In genomic region chr17:42181851-42182207, GRCh38 we compare ENCODE assay signal across 10 cellular contexts. TPM values are rescaled to one million over a fixed set of nuclear protein-coding genes. Genes with fewer than 3 reads are reported as not detected.
DNase-seq lines count a peak whose midpoint lies in the region; ATAC-seq, FAIRE-seq and TF ChIP-seq lines count a peak whose summit lies in the region.
"Had no signal": no experiment of that assay in that cellular context is flagged by ENCODE, and none has a peak within 500 bp of the region (broad histone marks: within the 10 kb centered on the region; RNA-seq: fewer than 3 reads in every experiment).

No MANE protein-coding gene starts in this region.

- H3K14ac ChIP-seq in H1 (ENCODE audit: insufficient read length) (no peak overlapping the region), neuronal stem cell (ENCODE audit: low read length) (no peak overlapping the region)

- intact Hi-C loops in Caco-2 (cut with micrococcal nuclease; ENCODE audit: unreplicated experiment), result loop anchor here (1.0 to 5.0 kb wide), 2 partner anchors 27 to 60 kb away; partner anchors contain the start of genes HSPB9 and KAT2A

- H3K23me2 ChIP-seq in H1 (ENCODE audit: low read depth, low read length), result peaks cover 13% of the 10 kb centered on the region; the same call in 1 of the 2 replicates

- no peak overlapping the region for H3K56ac ChIP-seq in H1 (replicated peaks; ENCODE audit: insufficient read length, low read depth, low read length)

- H3K4ac ChIP-seq in H1 (replicated peaks; ENCODE audit: insufficient read length, low read depth, low read length) (no peak overlapping the region), neuronal stem cell (ENCODE audit: low read length) (no peak overlapping the region)

- peak overlapping the region; percentile 62 for H3K4me3 Mint-ChIP-seq in Caco-2 (ENCODE audit: unreplicated experiment)

- FAIRE-seq in H1 (lab: Jason Lieb, UNC), result no peak
- FAIRE-seq: kidney had no signal

- no peak overlapping the region for H3K18ac ChIP-seq in H1 (ENCODE audit: extremely low read depth, low read length)
- H3K18ac ChIP-seq in neuronal stem cell (ENCODE audit: low read length), result no peak overlapping the region

- H3K4me1 Mint-ChIP-seq in Caco-2 (ENCODE audit: low read depth, unreplicated experiment), result peaks cover 20% of the 10 kb centered on the region

- H4K5ac ChIP-seq in H1 (ENCODE audit: insufficient read length, low read depth, low read length), result no peak overlapping the region

- H2BK15ac ChIP-seq in H1 (ENCODE audit: low read length) (0 out of 2 replicates have a peak overlapping the region, but pooled peaks have one; percentile 92), neuronal stem cell (ENCODE audit: low read length) (no peak overlapping the region)

- BruUV-seq in Caco-2 (replicated peaks; lab: Mats Ljungman, UMichigan), result no TSS peak

- no peak overlapping the region for H3K9ac ChIP-seq in OCI-LY3 (ENCODE audit: low read length)
- no peak overlapping the region for H3K9ac ChIP-seq in H1 (replicated peaks in 1 of 4; ENCODE audit: extremely low read depth in 1 of 4, low read depth in 3 of 4, low read length in 3 of 4)
- H3K9ac ChIP-seq in neuronal stem cell (ENCODE audit: low read depth, low read length, poor library complexity), result no peak overlapping the region

- TF ChIP-seq RAD21 in H1 (IDR thresholded peaks at IDR 0.05 in 1 of 2, conservative IDR thresholded peaks at IDR 0.05 in 1 of 2; ENCODE audit: low read depth in 2 of 2, low read length in 2 of 2), result no peak

- H3K36me3 ChIP-seq in Caco-2 (ENCODE audit: control insufficient read depth, insufficient read depth, low read length) (no peaks in the 10 kb centered on the region), OCI-LY3 (replicated peaks; ENCODE audit: low read depth, low read length) (no peaks in the 10 kb centered on the region), H1 (ENCODE audit: control insufficient read depth in 2 of 4, insufficient read depth in 4 of 4, low read length in 3 of 4) (no peaks in the 10 kb centered on the region), neuronal stem cell (replicated peaks in 1 of 2; ENCODE audit: control insufficient read depth in 2 of 2, insufficient read depth in 2 of 2, low read length in 2 of 2) (no peaks in the 10 kb centered on the region)

- H3K27ac ChIP-seq in OCI-LY3 (ENCODE audit: low read length), result no peak overlapping the region
- H3K27ac ChIP-seq in H1 (ENCODE audit: low read depth, low read length), result no peak overlapping the region
- H3K27ac ChIP-seq in neuronal stem cell (replicated peaks; ENCODE audit: low read length), result no peak overlapping the region

- no peak for TF ChIP-seq POLR2A in H1 (IDR thresholded peaks at IDR 0.05; ENCODE audit: control extremely low read depth in 1 of 2, low read depth in 2 of 2, low read length in 2 of 2)

- H3K27me3 Mint-ChIP-seq in Caco-2 (ENCODE audit: insufficient read depth, unreplicated experiment), result peaks cover 10% of the 10 kb centered on the region

- no peak overlapping the region for H2BK20ac ChIP-seq in H1 (ENCODE audit: low read length)

- H3K9me3 Mint-ChIP-seq in Caco-2 (ENCODE audit: unreplicated experiment), result no peaks in the 10 kb centered on the region

- no peaks in the 10 kb centered on the region for H3K79me1 ChIP-seq in H1 (ENCODE audit: low read depth, low read length)
- no peaks in the 10 kb centered on the region for H3K79me1 ChIP-seq in neuronal stem cell (ENCODE audit: low read depth, low read length)

- TF ChIP-seq CTCF in Caco-2 (IDR thresholded peaks at IDR 0.05; ENCODE audit: insufficient read depth in 1 of 2, low read depth in 1 of 2, low read length in 1 of 2, severe bottlenecking in 1 of 2, unreplicated experiment in 1 of 2) (no peak), OCI-LY3 (IDR thresholded peaks at IDR 0.05; ENCODE audit: low read depth, low read length) (no peak), H1 (IDR thresholded peaks at IDR 0.05; ENCODE audit: control extremely low read depth in 1 of 3, insufficient read depth in 1 of 3, low read depth in 1 of 3, low read length in 3 of 3) (no peak)

- H3K4me2 ChIP-seq in OCI-LY3 (ENCODE audit: low read length), result 0 out of 2 replicates have a peak overlapping the region, but pooled peaks have one; percentile 34
- H3K4me2 ChIP-seq in H1 (ENCODE audit: insufficient read depth in 1 of 2, low read depth in 2 of 2, low read length in 2 of 2), result peak overlapping the region in 1 of 2 experiments; percentile 92; a peak in 1 of 4 replicates
- H3K4me2 ChIP-seq in neuronal stem cell (ENCODE audit: insufficient read depth, low read length, poor library complexity, severe bottlenecking), result no peak overlapping the region

- H3K27me3 ChIP-seq in Caco-2 (replicated peaks; ENCODE audit: control insufficient read depth, insufficient read depth, low read length) (no peaks in the 10 kb centered on the region; the same call in 1 of the 2 replicates), OCI-LY3 (ENCODE audit: low read depth, low read length) (no peaks in the 10 kb centered on the region), H1 (replicated peaks in 1 of 4; ENCODE audit: control insufficient read depth in 3 of 4, extremely low read depth in 1 of 4, insufficient read depth in 3 of 4, low read length in 3 of 4) (peaks cover 7 to 57% (median 41%) of the 10 kb centered on the region in 4 experiments), neuronal stem cell (ENCODE audit: control insufficient read depth in 3 of 3, insufficient read depth in 3 of 3, low read depth in 1 of 3, low read length in 3 of 3) (peaks cover 15 to 62% (median 52%) of the 10 kb centered on the region in 3 experiments)

- H4K8ac ChIP-seq in H1 (ENCODE audit: extremely low read depth, insufficient read depth, low read length), result no peak overlapping the region
- no peak overlapping the region for H4K8ac ChIP-seq in neuronal stem cell (ENCODE audit: low read depth, low read length)

- H2BK120ac ChIP-seq in H1 (replicated peaks; ENCODE audit: low read depth, low read length) (no peak overlapping the region), neuronal stem cell (ENCODE audit: low read depth, low read length) (no peak overlapping the region)

- TF ChIP-seq EP300 in H1 (IDR thresholded peaks at IDR 0.05; ENCODE audit: borderline replicate concordance in 1 of 2, low read depth in 2 of 2, low read length in 2 of 2), result no peak

- H2BK5ac ChIP-seq in H1 (ENCODE audit: low read depth, low read length), result no peak overlapping the region
- H2BK5ac ChIP-seq in neuronal stem cell (ENCODE audit: low read length), result no peak overlapping the region

- POLR2A ChIA-PET in Caco-2 (lab: Charles Lee), result no interaction called here
- POLR2A ChIA-PET in H1 (lab: Charles Lee; ENCODE audit: partially characterized antibody), result interaction anchor here (1.2 to 1.6 kb wide), 2 partner anchors 14 to 28 kb away, joined by 3 read pairs; no protein-coding TSS in a partner anchor

- H3K4me1 ChIP-seq in Caco-2 (peaks cover 20% of the 10 kb centered on the region), OCI-LY3 (ENCODE audit: low read length) (peaks cover 52% of the 10 kb centered on the region), H1 (replicated peaks in 1 of 4; ENCODE audit: control insufficient read depth in 3 of 4, insufficient read depth in 4 of 4, low read length in 3 of 4) (peaks cover 0 to 17% (median 15%) of the 10 kb centered on the region in 4 experiments; a peak in 5 of 7 replicates), neuronal stem cell (ENCODE audit: control insufficient read depth in 2 of 2, insufficient read depth in 1 of 2, low read depth in 1 of 2, low read length in 2 of 2) (peaks cover 19 to 21% of the 10 kb centered on the region in 2 donors)

- H2BK12ac ChIP-seq in H1 (ENCODE audit: low read depth, low read length), result peak overlapping the region; percentile 11; the same call in 1 of the 2 replicates
- no peak overlapping the region for H2BK12ac ChIP-seq in neuronal stem cell (ENCODE audit: low read length)

- H3K27ac Mint-ChIP-seq in Caco-2 (ENCODE audit: unreplicated experiment), result no peak overlapping the region

- ATAC-seq in HG03521 (IDR thresholded peaks at IDR 0.05; ENCODE audit: unreplicated experiment), result no peak
- ATAC-seq in HG02981 (IDR thresholded peaks at IDR 0.05; ENCODE audit: unreplicated experiment), result no peak

- H3K9me3 ChIP-seq in Caco-2 (no peaks in the 10 kb centered on the region), OCI-LY3 (ENCODE audit: insufficient read depth, low read length) (no peaks in the 10 kb centered on the region), H1 (ENCODE audit: insufficient read depth in 2 of 2, low read depth in 1 of 2, low read length in 1 of 2) (no peaks in the 10 kb centered on the region), neuronal stem cell (replicated peaks in 1 of 2; ENCODE audit: control insufficient read depth in 2 of 2, insufficient read depth in 1 of 2, low read depth in 1 of 2, low read length in 2 of 2) (peaks cover 0 to 2% of the 10 kb centered on the region in 2 donors)

- no peak overlapping the region for H4K91ac ChIP-seq in H1 (replicated peaks; ENCODE audit: insufficient read length, low read length)
- no peak overlapping the region for H4K91ac ChIP-seq in neuronal stem cell (ENCODE audit: low read depth, low read length, poor library complexity)

- DNase-seq in Caco-2 (no peak), H1 (ENCODE audit: low read depth in 1 of 2, low spot score in 2 of 2) (no peak), neuronal stem cell (ENCODE audit: low spot score) (no peak)

- H2AFZ ChIP-seq in OCI-LY3 (ENCODE audit: low read depth, low read length), result no peak overlapping the region
- no peak overlapping the region for H2AFZ ChIP-seq in H1 (ENCODE audit: low read length)
- H2AFZ ChIP-seq in neuronal stem cell (ENCODE audit: low read length), result no peak overlapping the region

- WGBS in H1 (ENCODE audit: extremely low coverage in 1 of 2, insufficient coverage in 1 of 2, insufficient read length in 1 of 2, insufficient replicate concordance in 2 of 2, low coverage in 1 of 2, low lambda C conversion rate in 2 of 2, missing lambda C conversion rate in 1 of 2), 2 experiments, result 86% methylated on average over 2 of the region's 2 CpGs; no CpG with 5 or more reads in 1 of the 2 experiments
- WGBS in neuronal stem cell (ENCODE audit: extremely low coverage in 2 of 2, insufficient read length in 2 of 2, insufficient replicate concordance in 1 of 2), 2 donors, result no CpG with 5 or more reads among the region's 2 CpGs

- H4K20me1 ChIP-seq in OCI-LY3 (ENCODE audit: insufficient read depth, low read length), result no peaks in the 10 kb centered on the region
- no peaks in the 10 kb centered on the region for H4K20me1 ChIP-seq in H1 (replicated peaks in 1 of 2; ENCODE audit: control insufficient read depth in 1 of 2, insufficient read depth in 2 of 2, low read length in 2 of 2)

- H3K23ac ChIP-seq in H1 (ENCODE audit: insufficient read length) (no peak overlapping the region), neuronal stem cell (ENCODE audit: low read depth, low read length, poor library complexity) (no peak overlapping the region)

- H2AK5ac ChIP-seq in H1 (ENCODE audit: low read depth, low read length), result no peak overlapping the region
- H2AK5ac ChIP-seq in neuronal stem cell (ENCODE audit: low read depth, low read length), result no peak overlapping the region

- peaks cover 5% of the 10 kb centered on the region for H3K36me3 Mint-ChIP-seq in Caco-2 (ENCODE audit: insufficient read depth, unreplicated experiment)

- CTCF ChIA-PET in Caco-2 (lab: Charles Lee), result interaction anchor here (0.6 to 1.5 kb wide), 7 partner anchors 18 to 393 kb away, joined by 3 to 8 read pairs (median 3); partner anchors contain the start of gene KAT2A
- CTCF ChIA-PET in H1 (lab: Charles Lee; ENCODE audit: partially characterized antibody), result interaction anchor here (0.7 to 4.9 kb wide), 17 partner anchors 8 to 345 kb away, joined by 3 to 34 read pairs (median 4); partner anchors contain the start of genes DNAJC7, GHDC, KAT2A and ZNF385C

- H3K4me3 ChIP-seq in Caco-2 (ENCODE audit: low read depth, low read length) (no peak overlapping the region), OCI-LY3 (ENCODE audit: low read length) (no peak overlapping the region), H1 (ENCODE audit: extremely low read depth in 1 of 4, insufficient read depth in 2 of 4, low read depth in 3 of 4, low read length in 4 of 4) (peak overlapping the region in 1 of 4 experiments; percentile 73; a peak in 1 of 8 replicates), neuronal stem cell (ENCODE audit: low read length in 2 of 2) (no peak overlapping the region)

- no peaks in the 10 kb centered on the region for H3K79me2 ChIP-seq in OCI-LY3 (ENCODE audit: low read length)
- no peaks in the 10 kb centered on the region for H3K79me2 ChIP-seq in H1 (ENCODE audit: control insufficient read depth in 1 of 2, insufficient read depth in 2 of 2, low read length in 2 of 2)

RNA-seq across cellular contexts. Expression of gene KCNH4, which starts 0.9 kb away (rescaled TPM):
- 0.07 and 0.37 TPM in 2 replicates for total RNA-seq in Caco-2 (2022)
- total RNA-seq in H1 (2021; fragmentation: NEBNext Ultra II Directional; extraction: Animal tissue kit (Norgen Biotek cat#: 25700)), result 0.47 and 0.59 TPM in 2 replicates
- 0.44 and 0.53 TPM in 2 replicates for polyA plus RNA-seq in H1 (2011; rRNA removed)
- polyA plus RNA-seq in H1 (2011; cell fraction: cytosol; rRNA removed), result 0.40 TPM
- polyA plus RNA-seq in H1 (2011; cell fraction: nucleus; rRNA removed), result 1.4 TPM
- 0.13 to 0.37 TPM (median 0.26 TPM) in 4 replicates for polyA plus RNA-seq in H1 (2012, experiment 1 of 2)
- polyA plus RNA-seq in H1 (2012, experiment 2 of 2), result 0.17 TPM
- polyA plus RNA-seq in H1 (2013, experiment 1 of 2), result 0.41 TPM
- 0.46 TPM for polyA plus RNA-seq in H1 (2013, experiment 2 of 2)
- polyA minus RNA-seq in H1 (2011; rRNA and poly(A)+ RNA removed), result 0.59 and 0.69 TPM in 2 replicates
- not detected for polyA minus RNA-seq in H1 (2011; cell fraction: cytosol; rRNA and poly(A)+ RNA removed)
- polyA minus RNA-seq in H1 (2011; cell fraction: nucleus; rRNA and poly(A)+ RNA removed), result 0.60 TPM
- not detected for polyA plus RNA-seq in neuronal stem cell (2013, experiment 1 of 2)
- not detected for polyA plus RNA-seq in neuronal stem cell (2013, experiment 2 of 2)
- total RNA-seq: cardiac septum, G401 had no signal

RNA-seq across cellular contexts. Expression of gene HCRT, which starts 3.4 kb away (rescaled TPM):
- not detected in 2 replicates for total RNA-seq in Caco-2 (2022)
- total RNA-seq in H1 (2021; fragmentation: NEBNext Ultra II Directional; extraction: Animal tissue kit (Norgen Biotek cat#: 25700)), result not detected in 2 replicates
- polyA plus RNA-seq in H1 (2011; rRNA removed), result not detected in 2 replicates
- not detected for polyA plus RNA-seq in H1 (2011; cell fraction: cytosol; rRNA removed)
- not detected for polyA plus RNA-seq in H1 (2011; cell fraction: nucleus; rRNA removed)
- not detected in 4 replicates for polyA plus RNA-seq in H1 (2012, experiment 1 of 2)
- not detected for polyA plus RNA-seq in H1 (2012, experiment 2 of 2)
- polyA plus RNA-seq in H1 (2013, experiment 1 of 2), result 0.22 TPM
- polyA plus RNA-seq in H1 (2013, experiment 2 of 2), result 0.28 TPM
- polyA minus RNA-seq in H1 (2011; rRNA and poly(A)+ RNA removed), result not detected in 2 replicates
- polyA minus RNA-seq in H1 (2011; cell fraction: cytosol; rRNA and poly(A)+ RNA removed), result not detected
- not detected for polyA minus RNA-seq in H1 (2011; cell fraction: nucleus; rRNA and poly(A)+ RNA removed)
- not detected for polyA plus RNA-seq in neuronal stem cell (2013, experiment 1 of 2)
- polyA plus RNA-seq in neuronal stem cell (2013, experiment 2 of 2), result 0.17 TPM
- total RNA-seq: cardiac septum, G401, kidney, temporal lobe had no signal

RNA-seq across cellular contexts. Expression of gene GHDC, which starts 12.5 kb away (rescaled TPM):
- 17.7 and 21.4 TPM in 2 replicates for total RNA-seq in Caco-2 (2022)
- 7.1 and 7.4 TPM in 2 replicates for total RNA-seq in H1 (2021; fragmentation: NEBNext Ultra II Directional; extraction: Animal tissue kit (Norgen Biotek cat#: 25700))
- polyA plus RNA-seq in H1 (2011; rRNA removed), result 8.1 and 14.8 TPM in 2 replicates
- polyA plus RNA-seq in H1 (2011; cell fraction: cytosol; rRNA removed), result 8.8 TPM
- polyA plus RNA-seq in H1 (2011; cell fraction: nucleus; rRNA removed), result 16.4 TPM
- polyA plus RNA-seq in H1 (2012, experiment 1 of 2), result 5.4 to 9.7 TPM (median 8.9 TPM) in 4 replicates
- polyA plus RNA-seq in H1 (2012, experiment 2 of 2), result 8.8 TPM
- 9.0 TPM for polyA plus RNA-seq in H1 (2013, experiment 1 of 2)
- 9.0 TPM for polyA plus RNA-seq in H1 (2013, experiment 2 of 2)
- polyA minus RNA-seq in H1 (2011; rRNA and poly(A)+ RNA removed), result 5.4 and 7.0 TPM in 2 replicates
- 5.5 TPM for polyA minus RNA-seq in H1 (2011; cell fraction: cytosol; rRNA and poly(A)+ RNA removed)
- 5.1 TPM for polyA minus RNA-seq in H1 (2011; cell fraction: nucleus; rRNA and poly(A)+ RNA removed)
- 1.8 TPM for polyA plus RNA-seq in neuronal stem cell (2013, experiment 1 of 2)
- polyA plus RNA-seq in neuronal stem cell (2013, experiment 2 of 2), result 2.0 TPM

RNA-seq across cellular contexts. Expression of gene RAB5C, which starts 27.0 kb away (rescaled TPM):
- 151 and 155 TPM in 2 replicates for total RNA-seq in Caco-2 (2022)
- 67.1 and 67.7 TPM in 2 replicates for total RNA-seq in H1 (2021; fragmentation: NEBNext Ultra II Directional; extraction: Animal tissue kit (Norgen Biotek cat#: 25700))
- polyA plus RNA-seq in H1 (2011; rRNA removed), result 123 and 150 TPM in 2 replicates
- polyA plus RNA-seq in H1 (2011; cell fraction: cytosol; rRNA removed), result 110 TPM
- polyA plus RNA-seq in H1 (2011; cell fraction: nucleus; rRNA removed), result 81.4 TPM
- 70.1 to 88.8 TPM (median 82.2 TPM) in 4 replicates for polyA plus RNA-seq in H1 (2012, experiment 1 of 2)
- polyA plus RNA-seq in H1 (2012, experiment 2 of 2), result 94.1 TPM
- polyA plus RNA-seq in H1 (2013, experiment 1 of 2), result 76.8 TPM
- polyA plus RNA-seq in H1 (2013, experiment 2 of 2), result 72.7 TPM
- 52.5 and 59.7 TPM in 2 replicates for polyA minus RNA-seq in H1 (2011; rRNA and poly(A)+ RNA removed)
- 38.7 TPM for polyA minus RNA-seq in H1 (2011; cell fraction: cytosol; rRNA and poly(A)+ RNA removed)
- 22.6 TPM for polyA minus RNA-seq in H1 (2011; cell fraction: nucleus; rRNA and poly(A)+ RNA removed)
- polyA plus RNA-seq in neuronal stem cell (2013, experiment 1 of 2), result 73.5 TPM
- polyA plus RNA-seq in neuronal stem cell (2013, experiment 2 of 2), result 73.6 TPM

RNA-seq across cellular contexts. Expression of gene HSPB9, which starts 59.2 kb away (rescaled TPM):
- total RNA-seq in Caco-2 (2022), result not detected in 2 replicates
- 0.30 and 0.33 TPM in 2 replicates for total RNA-seq in H1 (2021; fragmentation: NEBNext Ultra II Directional; extraction: Animal tissue kit (Norgen Biotek cat#: 25700))
- polyA plus RNA-seq in H1 (2011; rRNA removed), result 0.25 and 0.27 TPM in 2 replicates
- 0.39 TPM for polyA plus RNA-seq in H1 (2011; cell fraction: cytosol; rRNA removed)
- 1.1 TPM for polyA plus RNA-seq in H1 (2011; cell fraction: nucleus; rRNA removed)
- polyA plus RNA-seq in H1 (2012, experiment 1 of 2), result 0.27 to 0.55 TPM (median 0.32 TPM) in 4 replicates
- 0.29 TPM for polyA plus RNA-seq in H1 (2012, experiment 2 of 2)
- 0.24 TPM for polyA plus RNA-seq in H1 (2013, experiment 1 of 2)
- 0.20 TPM for polyA plus RNA-seq in H1 (2013, experiment 2 of 2)
- 0.15 and 0.16 TPM in 2 replicates for polyA minus RNA-seq in H1 (2011; rRNA and poly(A)+ RNA removed)
- not detected for polyA minus RNA-seq in H1 (2011; cell fraction: cytosol; rRNA and poly(A)+ RNA removed)
- polyA minus RNA-seq in H1 (2011; cell fraction: nucleus; rRNA and poly(A)+ RNA removed), result 0.70 TPM
- polyA plus RNA-seq in neuronal stem cell (2013, experiment 1 of 2), result 0.15 TPM
- polyA plus RNA-seq in neuronal stem cell (2013, experiment 2 of 2), result 0.08 TPM
- total RNA-seq: cardiac septum, G401, kidney, temporal lobe had no signal
